In genomic region chr1:240091614-240092300, GRCh38 we compare ENCODE assay signal across 8 cellular contexts. TPM values are rescaled to one million over a fixed set of nuclear protein-coding genes. Genes with fewer than 3 reads are reported as not detected.
DNase-seq lines count a peak whose midpoint lies in the region; ATAC-seq and TF ChIP-seq lines count a peak whose summit lies in the region.

FMN2 (plus strand) TSS chr1:240091883; CDS start chr1:240092110, 227 bp downstream.

- DNase-seq in DMS 273 (lab: John Stamatoyannopoulos, UW; ENCODE audit: unreplicated experiment) (peak; percentile 82), head of caudate nucleus (peak; percentile 25 to 91 (median 72)), posterior vena cava (ENCODE audit: low spot score) (peak; percentile 79)
- DNase-seq in stimulated activated naive CD4-positive, alpha-beta T cell (lab: John Stamatoyannopoulos, UW): no peak

- TF ChIP-seq CTCF in KMS-11 (conservative IDR thresholded peaks at IDR 0.05; ENCODE audit: low read depth, low read length) (no peak), WI38 (IDR thresholded peaks at IDR 0.05; ENCODE audit: low read depth, low read length) (no peak)

- no peak within 1 kb of the TSS for H3K27ac ChIP-seq in KMS-11

- H3K27me3 ChIP-seq in KMS-11 (ENCODE audit: insufficient read depth, low read depth): no peaks in the 10 kb centered on the region

- H2AFZ ChIP-seq in KMS-11 (ENCODE audit: low read depth): peak within 1 kb of the TSS; percentile 88

- ATAC-seq in GM19328 (IDR thresholded peaks at IDR 0.05; ENCODE audit: unreplicated experiment) (no peak), HG02623 (IDR thresholded peaks at IDR 0.05; ENCODE audit: unreplicated experiment) (no peak)

- H3K4me2 ChIP-seq in KMS-11: peak within 1 kb of the TSS; percentile 61

- H3K4me3 ChIP-seq in KMS-11 (IDR thresholded peaks at IDR 0.05; ENCODE audit: insufficient read depth, low read depth, low read length): peak within 1 kb of the TSS; percentile 39
- H3K4me3 ChIP-seq in WI38 (ENCODE audit: low read depth, low read length): peak within 1 kb of the TSS; percentile 88

- H4K20me1 ChIP-seq in KMS-11 (ENCODE audit: insufficient read depth): no peaks in the 10 kb centered on the region

- H3K4me1 ChIP-seq in KMS-11 (ENCODE audit: low read depth, poor library complexity, severe bottlenecking): peaks cover 8% of the 10 kb centered on the region

- H3K79me2 ChIP-seq in KMS-11 (ENCODE audit: insufficient read depth, low read depth): no peaks in the 10 kb centered on the region

- H3K36me3 ChIP-seq in KMS-11 (ENCODE audit: insufficient read depth): no peaks in the 10 kb centered on the region

- intact Hi-C loops in head of caudate nucleus (cut with DNase I): no loop called here
- intact Hi-C loops in posterior vena cava (cut with DNase I): no loop called here

- H3K9ac ChIP-seq in KMS-11: peak within 1 kb of the TSS; percentile 14; the same call in 1 of the 2 replicates

RNA-seq across cellular contexts. Expression of gene FMN2, which starts in this region (rescaled TPM):
- total RNA-seq in posterior vena cava: 1 to 10 TPM; 1.4 to 2.1 TPM

Comparison
In these comparisons a context has a peak if more than half of its experiments do, and no peak if none do; other contexts are left out.
1. DNase-seq: peak in DMS 273 (single experiment), head of caudate nucleus (42 of 42) and posterior vena cava (single experiment); none in stimulated activated naive CD4-positive, alpha-beta T cell (0 of 6).